26 cellular contexts compared by ENCODE assay signal in genomic region chr7:81154565-81154964, GRCh38.
"Had no signal": no experiment of that assay in that cellular context is flagged by ENCODE, and none has a peak within 500 bp of the region (broad histone marks: within the 10 kb centered on the region; RNA-seq: fewer than 3 reads in every experiment).

No MANE protein-coding gene starts in this region.

- H3K4me3 ChIP-seq: adrenal gland, gastrocnemius medialis, sigmoid colon, tibial nerve, vagina had no signal

- H3K4me1 ChIP-seq: adrenal gland, gastrocnemius medialis, parathyroid adenoma, vagina had no signal

- H3K27me3 ChIP-seq: adrenal gland, gastrocnemius medialis, sigmoid colon, tibial nerve, vagina had no signal

- H3K4me1 Mint-ChIP-seq: immature natural killer cell, memory B cell, natural killer cell had no signal

- H3K27ac Mint-ChIP-seq: activated CD4-positive, alpha-beta memory T cell treated with anti-CD3 and anti-CD28 coated beads for 36 hours; activated naive CD4-positive, alpha-beta T cell treated with anti-CD3 and anti-CD28 coated beads, Interleukin-2, amount 50 U/mL, for 72 hours; activated T-helper 1 cell treated with anti-CD3 and anti-CD28 coated beads, Interleukin-12 subunit alpha, Interleukin-12 subunit beta, Interleukin-2, Interleukin-4 antibody, amounts not matched to agents 30 ng/mL and 10 ng/mL and 1 ng/mL, durations not matched to agents 14 hours and 24 hours and 36 hours; immature natural killer cell; memory B cell; natural killer cell had no signal

- DNase-seq: activated CD4-positive, alpha-beta memory T cell treated with anti-CD3 and anti-CD28 coated beads for 36 hours; activated gamma-delta T cell treated with Interleukin-2 at 50 U/mL for 16 hours; activated T-cell treated with anti-CD3 and anti-CD28 coated beads for 4 hours; adrenal gland; cerebellar nuclear complex; cortex of kidney; gastrocnemius medialis; head of caudate nucleus; immature natural killer cell; kidney glomerular epithelial cell; left ventricle myocardium superior; natural killer cell; sigmoid colon; stimulated activated CD8-positive, alpha-beta memory T cell treated with anti-CD3 and anti-CD28 coated beads, Interleukin-4, amount 100 ng/mL, for 48 hours; stimulated activated naive CD8-positive, alpha-beta T cell treated with anti-CD3 and anti-CD28 coated beads, Interleukin-15, Interleukin-2, amounts not matched to agents 100 U/mL and 50 U/mL, for 24 hours; substantia nigra; T-helper 1 cell; T1000; WERI-Rb-1 had no signal

- H3K9ac ChIP-seq: parathyroid adenoma had no signal

- H3K9me3 Mint-ChIP-seq: activated T-helper 1 cell treated with anti-CD3 and anti-CD28 coated beads, Interleukin-12 subunit alpha, Interleukin-12 subunit beta, Interleukin-2, Interleukin-4 antibody, amounts not matched to agents 30 ng/mL and 10 ng/mL and 1 ng/mL, durations not matched to agents 14 hours and 24 hours and 36 hours had no signal

- ATAC-seq: activated naive CD4-positive, alpha-beta T cell treated with anti-CD3 and anti-CD28 coated beads, Interleukin-2, amount 50 U/mL, for 72 hours; esophagus mucosa; gastrocnemius medialis; left ventricle myocardium superior; natural killer cell; stimulated activated naive CD8-positive, alpha-beta T cell treated with anti-CD3 and anti-CD28 coated beads, Interleukin-15, Interleukin-2, amounts not matched to agents 100 U/mL and 50 U/mL, for 24 hours had no signal

- H3K36me3 Mint-ChIP-seq: activated CD4-positive, alpha-beta memory T cell treated with anti-CD3 and anti-CD28 coated beads for 36 hours; activated naive CD4-positive, alpha-beta T cell treated with anti-CD3 and anti-CD28 coated beads, Interleukin-2, amount 50 U/mL, for 72 hours; immature natural killer cell; memory B cell; natural killer cell had no signal

- H3K36me3 ChIP-seq: adrenal gland, gastrocnemius medialis, sigmoid colon, tibial nerve, vagina, WERI-Rb-1 had no signal

- H3K9me3 ChIP-seq: gastrocnemius medialis, sigmoid colon, tibial nerve, vagina had no signal

- H3K4me3 Mint-ChIP-seq: activated CD4-positive, alpha-beta memory T cell treated with anti-CD3 and anti-CD28 coated beads for 36 hours; activated T-helper 1 cell treated with anti-CD3 and anti-CD28 coated beads, Interleukin-12 subunit alpha, Interleukin-12 subunit beta, Interleukin-2, Interleukin-4 antibody, amounts not matched to agents 30 ng/mL and 10 ng/mL and 1 ng/mL, durations not matched to agents 14 hours and 24 hours and 36 hours; immature natural killer cell; memory B cell; natural killer cell had no signal

- H3K27me3 Mint-ChIP-seq: activated CD4-positive, alpha-beta memory T cell treated with anti-CD3 and anti-CD28 coated beads for 36 hours; memory B cell had no signal

- H3K27ac ChIP-seq: adrenal gland, gastrocnemius medialis, parathyroid adenoma, sigmoid colon, tibial nerve, vagina, WERI-Rb-1 had no signal
